Comparison of ENCODE assay signal across 1 cellular context in genomic region chr1:150282558-150282958, GRCh38.
TF ChIP-seq lines count a peak whose summit lies in the region.

No MANE protein-coding gene starts in this region.

TF ChIP-seq in GM12878, 131 proteins besides CTCF, POLR2A, EP300 and RAD21:
- TF ChIP-seq, protein P1, sequence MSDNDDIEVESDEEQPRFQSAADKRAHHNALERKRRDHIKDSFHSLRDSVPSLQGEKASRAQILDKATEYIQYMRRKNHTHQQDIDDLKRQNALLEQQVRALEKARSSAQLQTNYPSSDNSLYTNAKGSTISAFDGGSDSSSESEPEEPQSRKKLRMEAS (IDR thresholded peaks at IDR 0.05; ENCODE audit: low read depth, low read length): peak; percentile 2; the same call in 1 of the 2 replicates
- no peak for TF ChIP-seq ETV6 (conservative IDR thresholded peaks at IDR 0.05 in 1 of 2, IDR thresholded peaks at IDR 0.05 in 1 of 2; ENCODE audit: borderline replicate concordance in 1 of 2, low read depth in 1 of 2)
